In genomic region chr3:69236808-69237707, GRCh38 we compare ENCODE assay signal across 10 cellular contexts.
DNase-seq lines count a peak whose midpoint lies in the region; ATAC-seq, FAIRE-seq and TF ChIP-seq lines count a peak whose summit lies in the region.
"Had no signal": no experiment of that assay in that cellular context is flagged by ENCODE, and none has a peak within 500 bp of the region (broad histone marks: within the 10 kb centered on the region; RNA-seq: fewer than 3 reads in every experiment).

No MANE protein-coding gene starts in this region.

- H3K27ac ChIP-seq in right lobe of liver (no peak overlapping the region), HepG2 (ENCODE audit: extremely low read length, insufficient read depth, low read length) (no peak overlapping the region), colonic mucosa (peak overlapping the region; percentile 31), lung (ENCODE audit: low read depth in 1 of 2, low read length in 1 of 2) (no peak overlapping the region), vagina (no peak overlapping the region)
- H3K27ac ChIP-seq: ovary had no signal

- H3K36me3 Mint-ChIP-seq in natural killer cell treated with Interleukin-12 subunit alpha and Interleukin-12 subunit beta and Interleukin-15 and Interleukin-18, amount 100 ng/mL, for 72 hours: no peaks in the 10 kb centered on the region

- H3K4me2 ChIP-seq in HepG2 (ENCODE audit: low read depth, low read length): no peak overlapping the region

- CTCF ChIA-PET in HepG2 (lab: Yijun Ruan, JAX; ENCODE audit: low intra/inter-chr PET ratio, low total read pairs): no interaction called here

- TF ChIP-seq POLR2A in right lobe of liver (IDR thresholded peaks at IDR 0.05): no peak
- no peak for TF ChIP-seq POLR2A in HepG2 (IDR thresholded peaks at IDR 0.05; ENCODE audit: insufficient read depth in 1 of 2, low read depth in 2 of 2, low read length in 2 of 2)
- no peak for TF ChIP-seq POLR2A in vagina (IDR thresholded peaks at IDR 0.05)

- TF ChIP-seq EP300 in HepG2 (IDR thresholded peaks at IDR 0.05; ENCODE audit: low read depth in 2 of 2, low read length in 2 of 2) (no peak), HepG2 (CRISPR knock-in tag; IDR thresholded peaks at IDR 0.05; ENCODE audit: borderline replicate concordance) (no peak)

- no peak for TF ChIP-seq CTCF in right lobe of liver (IDR thresholded peaks at IDR 0.05)
- no peak for TF ChIP-seq CTCF in HepG2 (CRISPR knock-in tag; IDR thresholded peaks at IDR 0.05)
- no peak for TF ChIP-seq CTCF in colonic mucosa (IDR thresholded peaks at IDR 0.05)
- no peak for TF ChIP-seq CTCF in lung (IDR thresholded peaks at IDR 0.05; ENCODE audit: control extremely low read depth, extremely low read depth)
- TF ChIP-seq CTCF in vagina (IDR thresholded peaks at IDR 0.05): no peak

- no peaks in the 10 kb centered on the region for H3K36me3 ChIP-seq in right lobe of liver
- H3K36me3 ChIP-seq in HepG2 (replicated peaks in 1 of 2; ENCODE audit: control insufficient read depth in 1 of 2, insufficient read depth in 2 of 2, low read length in 2 of 2): no peaks in the 10 kb centered on the region
- no peaks in the 10 kb centered on the region for H3K36me3 ChIP-seq in colonic mucosa
- H3K36me3 ChIP-seq in lung (ENCODE audit: control insufficient read depth in 2 of 2, insufficient read depth in 2 of 2, low read length in 2 of 2): peaks cover 3 to 7% of the 10 kb centered on the region in 2 donors
- no peaks in the 10 kb centered on the region for H3K36me3 ChIP-seq in vagina
- H3K36me3 ChIP-seq: ovary had no signal

- no peak for FAIRE-seq in HepG2 (lab: Jason Lieb, UNC)

- peaks cover 5 to 18% of the 10 kb centered on the region in 2 donors for H3K4me1 Mint-ChIP-seq in natural killer cell treated with Interleukin-12 subunit alpha and Interleukin-12 subunit beta and Interleukin-15 and Interleukin-18, amount 100 ng/mL, for 72 hours (ENCODE audit: low read depth in 2 of 2)

- H2AFZ ChIP-seq in HepG2 (ENCODE audit: low read length): no peak overlapping the region

- WGBS in right lobe of liver (ENCODE audit: insufficient coverage, low coverage, low lambda C conversion rate, missing lambda C conversion rate): 51% methylated on average over 7 of the region's 8 CpGs
- 48% methylated on average over 8 of the region's 8 CpGs for WGBS in HepG2 (ENCODE audit: low lambda C conversion rate)
- WGBS in lung, 2 donors: 38 to 46% methylated on average over 8 of the region's 8 CpGs

- in situ Hi-C loops in HepG2 (cut with HindIII; ENCODE audit: extremely low pct_ligation_motif_present, low pct_unique_long_range_greater_than_20kb): no loop called here

- no peaks in the 10 kb centered on the region for H3K9me3 Mint-ChIP-seq in natural killer cell treated with Interleukin-12 subunit alpha and Interleukin-12 subunit beta and Interleukin-15 and Interleukin-18, amount 100 ng/mL, for 72 hours

- H4K20me1 ChIP-seq in HepG2 (ENCODE audit: insufficient read depth, low read length): no peaks in the 10 kb centered on the region

- H3K4me1 ChIP-seq in right lobe of liver (peaks cover 0 to 16% (median 0%) of the 10 kb centered on the region in 4 donors), HepG2 (ENCODE audit: insufficient read depth, low read length) (no peaks in the 10 kb centered on the region), colonic mucosa (no peaks in the 10 kb centered on the region), lung (ENCODE audit: control insufficient read depth in 2 of 2, insufficient read depth in 2 of 2, low read length in 2 of 2) (peaks cover 0 to 2% of the 10 kb centered on the region in 2 donors), vagina (peaks cover 10% of the 10 kb centered on the region)

- H3K9ac ChIP-seq in HepG2 (ENCODE audit: insufficient read depth, low read depth, low read length) (no peak overlapping the region), colonic mucosa (ENCODE audit: low read depth in 2 of 2, low read length in 2 of 2) (peak overlapping the region in 1 of 2 donors; percentile 49)

- peak overlapping the region in 1 of 2 donors; percentile 44 for H3K27ac Mint-ChIP-seq in natural killer cell treated with Interleukin-12 subunit alpha and Interleukin-12 subunit beta and Interleukin-15 and Interleukin-18, amount 100 ng/mL, for 72 hours

- intact Hi-C loops in right lobe of liver (cut with DNase I): no loop called here
- intact Hi-C loops in HepG2 (cut with micrococcal nuclease; ENCODE audit: unreplicated experiment): no loop called here
- intact Hi-C loops in colonic mucosa (cut with DNase I): no loop called here
- intact Hi-C loops in vagina (cut with DNase I): no loop called here

- ATAC-seq in right lobe of liver: peak; percentile 57 to 69 (median 60)
- ATAC-seq in HepG2: no peak; the same call in 2 of the 3 replicates
- peak; percentile 29 for ATAC-seq in lung (ENCODE audit: insufficient read depth, low FRiP score)
- no peak for ATAC-seq in GM18858 (IDR thresholded peaks at IDR 0.05; ENCODE audit: unreplicated experiment)
- ATAC-seq in natural killer cell treated with Interleukin-12 subunit alpha and Interleukin-12 subunit beta and Interleukin-15 and Interleukin-18, amount 100 ng/mL, for 72 hours: no peak
- no peak for ATAC-seq in HG03469 (IDR thresholded peaks at IDR 0.05; ENCODE audit: unreplicated experiment)

- H3K27me3 ChIP-seq in right lobe of liver (no peaks in the 10 kb centered on the region), HepG2 (ENCODE audit: control insufficient read depth in 1 of 2, insufficient read depth in 2 of 2, low read length in 2 of 2) (no peaks in the 10 kb centered on the region), colonic mucosa (no peaks in the 10 kb centered on the region), lung (ENCODE audit: control insufficient read depth, insufficient read depth) (no peaks in the 10 kb centered on the region), vagina (no peaks in the 10 kb centered on the region)
- H3K27me3 ChIP-seq: ovary had no signal

- no TSS peak for BruUV-seq in HepG2 (replicated peaks; lab: Mats Ljungman, UMichigan)

- peak overlapping the region in 1 of 3 donors; percentile 3 for H3K4me3 ChIP-seq in right lobe of liver
- no peak overlapping the region for H3K4me3 ChIP-seq in HepG2 (replicated peaks in 1 of 3; ENCODE audit: insufficient read depth in 1 of 3, low read depth in 2 of 3, low read length in 3 of 3)
- H3K4me3 ChIP-seq in colonic mucosa: peak overlapping the region; percentile 2
- H3K4me3 ChIP-seq in lung: no peak overlapping the region
- H3K4me3 ChIP-seq in vagina: peak overlapping the region; percentile 4 to 13
- H3K4me3 ChIP-seq: ovary had no signal

- no peak for TF ChIP-seq RAD21 in HepG2 (CRISPR knock-in tag; IDR thresholded peaks at IDR 0.05)

- no peak for DNase-seq in right lobe of liver
- no peak for DNase-seq in HepG2 (ENCODE audit: low spot score)
- peak; percentile 55 for DNase-seq in colonic mucosa
- DNase-seq in lung (ENCODE audit: low spot score): no peak
- DNase-seq in vagina (ENCODE audit: extremely low spot score in 2 of 2): no peak
- DNase-seq in natural killer cell treated with Interleukin-12 subunit alpha and Interleukin-12 subunit beta and Interleukin-15 and Interleukin-18, amount 100 ng/mL, for 72 hours (ENCODE audit: low spot score): no peak
- DNase-seq: NCI-H2171 treated with DMSO at 0.1 percent for 48 hours, ovary had no signal

- H3K27me3 Mint-ChIP-seq in natural killer cell treated with Interleukin-12 subunit alpha and Interleukin-12 subunit beta and Interleukin-15 and Interleukin-18, amount 100 ng/mL, for 72 hours: no peaks in the 10 kb centered on the region

- H3K4me3 Mint-ChIP-seq in natural killer cell treated with Interleukin-12 subunit alpha and Interleukin-12 subunit beta and Interleukin-15 and Interleukin-18, amount 100 ng/mL, for 72 hours: no peak overlapping the region

- H3K9me3 ChIP-seq in right lobe of liver: no peaks in the 10 kb centered on the region
- no peaks in the 10 kb centered on the region for H3K9me3 ChIP-seq in HepG2 (ENCODE audit: low read length)
- H3K9me3 ChIP-seq in colonic mucosa: no peaks in the 10 kb centered on the region
- H3K9me3 ChIP-seq in lung (ENCODE audit: control insufficient read depth in 2 of 2, insufficient read depth in 1 of 2, low read length in 1 of 2): no peaks in the 10 kb centered on the region
- no peaks in the 10 kb centered on the region for H3K9me3 ChIP-seq in vagina
- H3K9me3 ChIP-seq: ovary had no signal

- no peaks in the 10 kb centered on the region for H3K79me2 ChIP-seq in HepG2 (ENCODE audit: insufficient read depth, low read length)

- POLR2A ChIA-PET in HepG2 (lab: Yijun Ruan, JAX): no interaction called here

TF ChIP-seq in HepG2, 621 proteins besides CTCF, POLR2A, EP300 and RAD21:
- TF ChIP-seq ZNF614 (CRISPR knock-in tag; IDR thresholded peaks at IDR 0.05; ENCODE audit: borderline replicate concordance) (no peak), MBD4 (IDR thresholded peaks at IDR 0.05; ENCODE audit: borderline replicate concordance, low read length) (no peak), ZNF644 (CRISPR knock-in tag; IDR thresholded peaks at IDR 0.05; ENCODE audit: low read depth) (no peak), SIX1 (CRISPR knock-in tag; IDR thresholded peaks at IDR 0.05; ENCODE audit: borderline replicate concordance) (no peak), ZNF782 (CRISPR knock-in tag; IDR thresholded peaks at IDR 0.05; ENCODE audit: borderline replicate concordance) (no peak), ZMYM3 (CRISPR knock-in tag; IDR thresholded peaks at IDR 0.05) (no peak)

Comparison
In these comparisons a context has a peak if more than half of its experiments do, and no peak if none do; other contexts are left out.
1. ATAC-seq: peak in right lobe of liver (4 of 4) and lung (single experiment); none in HepG2 (single experiment), GM18858 (single experiment), natural killer cell treated with Interleukin-12 subunit alpha and Interleukin-12 subunit beta and Interleukin-15 and Interleukin-18, amount 100 ng/mL, for 72 hours (0 of 2) and HG03469 (single experiment).
2. H3K4me3 ChIP-seq: peak in colonic mucosa (single experiment) and vagina (2 of 2); none in HepG2 (0 of 3) and lung (single experiment).